Comparison of ENCODE assay signal across 7 cellular contexts in the genomic region with DNA sequence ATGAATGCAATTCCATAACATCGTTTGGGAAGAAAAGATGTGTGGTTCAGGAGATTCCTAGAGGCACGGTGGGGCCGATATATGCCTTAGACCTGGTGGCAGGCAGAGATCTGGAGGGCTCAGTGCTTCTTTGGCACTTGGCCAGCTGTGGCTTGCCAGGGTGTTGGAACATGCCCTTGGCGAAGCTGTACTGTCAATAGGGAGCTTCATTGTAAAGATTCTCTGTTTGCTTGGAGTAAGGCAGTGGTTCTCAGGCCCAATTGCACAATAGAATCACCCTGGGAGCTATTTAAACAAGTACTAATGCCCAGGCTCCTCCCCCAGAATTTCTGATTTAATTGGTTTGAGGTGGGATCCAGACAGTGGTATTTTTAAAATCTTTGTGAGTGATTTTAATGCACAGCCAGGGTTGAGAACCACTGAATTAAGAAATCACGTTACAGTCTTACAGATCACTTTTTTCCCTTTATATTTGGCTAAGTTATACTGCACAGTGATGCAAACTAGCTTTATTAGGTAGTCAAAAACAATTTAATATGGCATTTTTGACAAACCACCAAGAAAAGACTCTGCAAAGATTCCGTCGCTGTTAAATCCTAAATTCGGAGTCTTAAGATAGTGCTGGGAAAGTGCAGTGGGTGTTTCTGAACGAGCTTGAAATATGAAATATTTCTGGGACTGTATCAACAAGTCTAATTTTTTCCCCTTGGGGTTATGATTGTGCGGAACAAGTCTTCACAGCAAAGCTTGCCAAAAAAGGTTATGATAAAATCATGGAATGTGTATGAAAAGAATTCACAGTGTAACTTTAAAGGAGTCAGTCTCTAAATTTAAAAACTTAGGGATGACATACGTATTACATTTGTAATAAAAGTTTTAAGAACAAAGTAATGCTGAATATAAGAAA.
DNase-seq lines count a peak whose midpoint lies in the region; ATAC-seq and TF ChIP-seq lines count a peak whose summit lies in the region.

No MANE protein-coding gene starts in this region.

- TF ChIP-seq POLR2A in breast epithelium (IDR thresholded peaks at IDR 0.05) = no peak
- TF ChIP-seq POLR2A in transverse colon (IDR thresholded peaks at IDR 0.05) = no peak

- intact Hi-C loops in breast epithelium (cut with DNase I; ENCODE audit: low total_unique reads) = loop anchor here (10.0 kb wide), 1 partner anchor 79 kb away; a partner anchor contains a TSS
- intact Hi-C loops in left lung (cut with DNase I) = no loop called here
- intact Hi-C loops in transverse colon (cut with DNase I; ENCODE audit: low total_unique reads) = no loop called here

- H3K27ac ChIP-seq in breast epithelium (peak overlapping the region; percentile 77 to 86), left lung (peak overlapping the region in 1 of 2 donors; percentile 44), transverse colon (peak overlapping the region; percentile 51 to 65 (median 56))

- DNase-seq in NCI-H1105 treated with DMSO at 0.1 percent for 48 hours (lab: John Stamatoyannopoulos, UW) (peak; percentile 37), breast epithelium (ENCODE audit: low spot score in 2 of 2) (peak; percentile 76 to 83), left lung (no peak), transverse colon (peak; percentile 25), SKM-1 treated with dmso at 0.1 percent for 144 hours (lab: John Stamatoyannopoulos, UW; ENCODE audit: unreplicated experiment) (no peak)
- no peak for DNase-seq in activated naive CD4-positive, alpha-beta T cell treated with anti-CD3 and anti-CD28 coated beads, Interleukin-2, amount 50 U/mL, for 16 hours
- DNase-seq in activated CD4-positive, alpha-beta T cell treated with anti-CD3 and anti-CD28 coated beads for 1 hour = no peak

- peaks cover 5 to 17% of the 10 kb centered on the region in 2 donors for H3K4me1 ChIP-seq in breast epithelium
- H3K4me1 ChIP-seq in left lung = peaks cover 13 to 14% of the 10 kb centered on the region in 2 donors
- peaks cover 0 to 21% (median 17%) of the 10 kb centered on the region in 4 donors for H3K4me1 ChIP-seq in transverse colon

- H3K36me3 ChIP-seq in breast epithelium = no peaks in the 10 kb centered on the region
- no peaks in the 10 kb centered on the region for H3K36me3 ChIP-seq in left lung
- no peaks in the 10 kb centered on the region for H3K36me3 ChIP-seq in transverse colon

- H3K9me3 ChIP-seq in breast epithelium (no peaks in the 10 kb centered on the region), left lung (no peaks in the 10 kb centered on the region), transverse colon (no peaks in the 10 kb centered on the region)

- ATAC-seq in left lung = peak; percentile 41

- WGBS in transverse colon (ENCODE audit: low coverage in 1 of 2), 2 donors = 62 to 69% methylated on average over 7 to 11 of the region's 11 CpGs

- H3K27me3 ChIP-seq in breast epithelium (no peaks in the 10 kb centered on the region), left lung (no peaks in the 10 kb centered on the region), transverse colon (no peaks in the 10 kb centered on the region)

- in situ Hi-C loops in transverse colon (cut with MboI; ENCODE audit: low pct_ligation_motif_present in 1 of 4, low pct_unique_long_range_greater_than_20kb in 1 of 4, low sequenced_read_pairs in 3 of 4) = no loop called here

- TF ChIP-seq CTCF in breast epithelium (IDR thresholded peaks at IDR 0.05) = no peak
- no peak for TF ChIP-seq CTCF in left lung (IDR thresholded peaks at IDR 0.05)
- no peak for TF ChIP-seq CTCF in transverse colon (IDR thresholded peaks at IDR 0.05)

- H3K4me3 ChIP-seq in breast epithelium (peak overlapping the region in 2 of 3 donors; percentile 7 to 34), left lung (no peak overlapping the region), transverse colon (no peak overlapping the region)

- no peak for TF ChIP-seq EP300 in transverse colon (IDR thresholded peaks at IDR 0.05; ENCODE audit: low read depth)

Comparison
In these comparisons a context has a peak if more than half of its experiments do, and no peak if none do; other contexts are left out.
1. DNase-seq: peak in NCI-H1105 treated with DMSO at 0.1 percent for 48 hours (single experiment), breast epithelium (2 of 2) and transverse colon (single experiment); none in left lung (0 of 2), activated naive CD4-positive, alpha-beta T cell treated with anti-CD3 and anti-CD28 coated beads, Interleukin-2, amount 50 U/mL, for 16 hours (single experiment), SKM-1 treated with dmso at 0.1 percent for 144 hours (single experiment) and activated CD4-positive, alpha-beta T cell treated with anti-CD3 and anti-CD28 coated beads for 1 hour (single experiment).
2. H3K4me3 ChIP-seq: peak in breast epithelium (2 of 3); none in left lung (0 of 2) and transverse colon (0 of 4).